Comparison of ENCODE assay signal across 8 cellular contexts in genomic region chr2:84631047-84631446, GRCh38.
DNase-seq lines count a peak whose midpoint lies in the region; ATAC-seq, FAIRE-seq and TF ChIP-seq lines count a peak whose summit lies in the region.

No MANE protein-coding gene starts in this region.

- H3K27ac Mint-ChIP-seq in neural progenitor cell: no peak overlapping the region

- peak; percentile 0 for DNase-seq in NCI-H146 (lab: John Stamatoyannopoulos, UW)
- no peak for DNase-seq in NCI-H146 treated with DMSO at 0.1 percent for 48 hours (lab: John Stamatoyannopoulos, UW; ENCODE audit: unreplicated experiment)
- peak; percentile 7 to 51 for DNase-seq in HAP-1 (ENCODE audit: low spot score in 2 of 2)
- peak; percentile 63 for DNase-seq in PC-3
- DNase-seq in endothelial cell of umbilical vein (ENCODE audit: low read depth, low spot score): peak; percentile 30
- DNase-seq in neural progenitor cell (ENCODE audit: low spot score): peak; percentile 38
- DNase-seq in OCI-M2 (lab: John Stamatoyannopoulos, UW; ENCODE audit: unreplicated experiment): no peak

- H3K4me1 ChIP-seq in HAP-1 (no peaks in the 10 kb centered on the region), PC-3 (ENCODE audit: insufficient read depth, low read length) (no peaks in the 10 kb centered on the region), endothelial cell of umbilical vein (ENCODE audit: control insufficient read depth, extremely low read depth, insufficient read depth, low read length) (no peaks in the 10 kb centered on the region), neural progenitor cell (no peaks in the 10 kb centered on the region)

- no peaks in the 10 kb centered on the region for H3K9me2 ChIP-seq in PC-3 (replicated peaks; ENCODE audit: low read length)

- H3K4me2 ChIP-seq in PC-3 (ENCODE audit: low read length) (peak overlapping the region; percentile 51; the same call in 1 of the 2 replicates), endothelial cell of umbilical vein (ENCODE audit: insufficient read depth, low read length) (no peak overlapping the region), neural progenitor cell (no peak overlapping the region)

- in situ Hi-C loops in HAP-1 (cut with MboI; ENCODE audit: low sequenced_read_pairs): no loop called here

- peak; percentile 81 for ATAC-seq in PC-3
- no peak for ATAC-seq in GM18520 (IDR thresholded peaks at IDR 0.05; ENCODE audit: unreplicated experiment)

- intact Hi-C loops in PC-3 (cut with micrococcal nuclease): loop anchor here (1.0 to 5.0 kb wide), 4 partner anchors 136 to 609 kb away; no protein-coding TSS in a partner anchor
- intact Hi-C loops in endothelial cell of umbilical vein (cut with micrococcal nuclease): loop anchor here (1.0 to 5.0 kb wide), 3 partner anchors 136 to 316 kb away; no protein-coding TSS in a partner anchor

- no peaks in the 10 kb centered on the region for H3K79me2 ChIP-seq in PC-3 (ENCODE audit: low read length)
- H3K79me2 ChIP-seq in endothelial cell of umbilical vein (ENCODE audit: control insufficient read depth, insufficient read depth, low read length): no peaks in the 10 kb centered on the region
- no peaks in the 10 kb centered on the region for H3K79me2 ChIP-seq in neural progenitor cell (ENCODE audit: low read depth)

- dilution Hi-C loops in endothelial cell of umbilical vein (cut with MboI; ENCODE audit: extremely low pct_ligation_motif_present, low sequenced_read_pairs): no loop called here

- no peaks in the 10 kb centered on the region for H3K36me3 Mint-ChIP-seq in neural progenitor cell

- H3K9ac ChIP-seq in PC-3 (ENCODE audit: low read length): no peak overlapping the region
- H3K9ac ChIP-seq in endothelial cell of umbilical vein (replicated peaks; ENCODE audit: extremely low read depth, insufficient read depth, low read length): no peak overlapping the region
- H3K9ac ChIP-seq in neural progenitor cell: no peak overlapping the region

- no peaks in the 10 kb centered on the region for H3K9me3 Mint-ChIP-seq in neural progenitor cell

- H3K4me3 ChIP-seq in HAP-1 (no peak overlapping the region), PC-3 (ENCODE audit: low read length) (no peak overlapping the region), endothelial cell of umbilical vein (replicated peaks in 1 of 3; ENCODE audit: insufficient read depth in 1 of 3, low read depth in 1 of 3, low read length in 3 of 3) (no peak overlapping the region), neural progenitor cell (no peak overlapping the region)

- H3K27ac ChIP-seq in PC-3 (ENCODE audit: low read length) (no peak overlapping the region), endothelial cell of umbilical vein (ENCODE audit: insufficient read depth, low read depth, low read length) (no peak overlapping the region), neural progenitor cell (no peak overlapping the region)

- FAIRE-seq in endothelial cell of umbilical vein (lab: Jason Lieb, UNC): peak; percentile 44

- H3F3A ChIP-seq in PC-3 (ENCODE audit: low read length, unreplicated experiment): no peaks in the 10 kb centered on the region
- no peaks in the 10 kb centered on the region for H3F3A ChIP-seq in neural progenitor cell (ENCODE audit: low read depth)

- H3K27me3 Mint-ChIP-seq in neural progenitor cell (ENCODE audit: insufficient read depth, low read depth): peaks cover 2% of the 10 kb centered on the region

- no TSS peak for BruUV-seq in PC-3 (replicated peaks; lab: Mats Ljungman, UMichigan)
- BruUV-seq in endothelial cell of umbilical vein (replicated peaks; lab: Mats Ljungman, UMichigan): no TSS peak

- H2AFZ ChIP-seq in PC-3 (ENCODE audit: low read length) (0 out of 2 replicates have a peak overlapping the region, but pooled peaks have one; percentile 32), endothelial cell of umbilical vein (ENCODE audit: low read depth, low read length) (no peak overlapping the region), neural progenitor cell (replicated peaks) (no peak overlapping the region)

- peak; percentile 78 for TF ChIP-seq CTCF in PC-3 (conservative IDR thresholded peaks at IDR 0.05; ENCODE audit: low read depth, low read length)
- peak; percentile 39 to 49 for TF ChIP-seq CTCF in endothelial cell of umbilical vein (IDR thresholded peaks at IDR 0.05; ENCODE audit: extremely low read depth in 1 of 2, insufficient read depth in 1 of 2, low read depth in 1 of 2, low read length in 2 of 2)
- TF ChIP-seq CTCF in neural progenitor cell (IDR thresholded peaks at IDR 0.05): peak; percentile 72

- TF ChIP-seq POLR2A in endothelial cell of umbilical vein (IDR thresholded peaks at IDR 0.05; ENCODE audit: low read depth, low read length): no peak

- POLR2A ChIA-PET in PC-3 (lab: Charles Lee; ENCODE audit: unreplicated experiment) (no interaction called here), endothelial cell of umbilical vein (lab: Charles Lee) (no interaction called here)

- H3K27me3 ChIP-seq in HAP-1 (ENCODE audit: low read depth) (0 out of 2 replicates have a peak, but pooled peaks cover 5% of the 10 kb centered on the region), PC-3 (ENCODE audit: low read length) (peaks cover 38% of the 10 kb centered on the region), endothelial cell of umbilical vein (ENCODE audit: control insufficient read depth in 2 of 2, insufficient read depth in 2 of 2, low read length in 2 of 2) (peaks cover 2 to 6% of the 10 kb centered on the region in 2 experiments), neural progenitor cell (peaks cover 9% of the 10 kb centered on the region)

- no peaks in the 10 kb centered on the region for H3K9me1 ChIP-seq in endothelial cell of umbilical vein (replicated peaks; ENCODE audit: control insufficient read depth, extremely low read depth, insufficient read depth, low read length)

- H3K9me3 ChIP-seq in HAP-1 (no peaks in the 10 kb centered on the region), PC-3 (ENCODE audit: low read length) (no peaks in the 10 kb centered on the region), endothelial cell of umbilical vein (replicated peaks; ENCODE audit: control insufficient read depth, insufficient read depth, low read length) (no peaks in the 10 kb centered on the region), neural progenitor cell (ENCODE audit: low read depth) (no peaks in the 10 kb centered on the region)

- CTCF ChIA-PET in PC-3 (lab: Charles Lee) (no interaction called here), endothelial cell of umbilical vein (lab: Charles Lee) (interaction anchor here (0.7 to 1.9 kb wide), 7 partner anchors 9 to 1435 kb away, joined by 3 to 7 read pairs (median 5); no protein-coding TSS in a partner anchor)

- H3K36me3 ChIP-seq in HAP-1 (replicated peaks) (no peaks in the 10 kb centered on the region), PC-3 (ENCODE audit: low read depth, low read length) (no peaks in the 10 kb centered on the region), endothelial cell of umbilical vein (ENCODE audit: control insufficient read depth in 2 of 2, extremely low read depth in 1 of 2, insufficient read depth in 2 of 2, low read length in 2 of 2) (no peaks in the 10 kb centered on the region), neural progenitor cell (no peaks in the 10 kb centered on the region)

- H4K20me1 ChIP-seq in PC-3 (ENCODE audit: low read length): no peaks in the 10 kb centered on the region
- H4K20me1 ChIP-seq in endothelial cell of umbilical vein (replicated peaks; ENCODE audit: control insufficient read depth, extremely low read depth, insufficient read depth, low read length): no peaks in the 10 kb centered on the region
- H4K20me1 ChIP-seq in neural progenitor cell (ENCODE audit: low read depth): no peaks in the 10 kb centered on the region

- no peak overlapping the region for H3K4me3 Mint-ChIP-seq in neural progenitor cell

- H3K4me1 Mint-ChIP-seq in neural progenitor cell: peaks cover 2% of the 10 kb centered on the region

TF ChIP-seq in endothelial cell of umbilical vein, 7 proteins besides CTCF, POLR2A, EP300 and RAD21:
- no peak for TF ChIP-seq EZH2 (IDR thresholded peaks at IDR 0.05; ENCODE audit: borderline replicate concordance, low read depth, low read length, severe bottlenecking)
- no peak for TF ChIP-seq FOS (IDR thresholded peaks at IDR 0.05; ENCODE audit: borderline replicate concordance, insufficient read depth, low read length)
- no peak for TF ChIP-seq MAX (IDR thresholded peaks at IDR 0.05; ENCODE audit: insufficient read depth, insufficient read length)
- TF ChIP-seq JUN (IDR thresholded peaks at IDR 0.05; ENCODE audit: borderline replicate concordance, insufficient read depth, insufficient read length, low read depth): no peak
- no peak for TF ChIP-seq MYC (IDR thresholded peaks at IDR 0.05; ENCODE audit: low read depth, low read length)
- no peak for TF ChIP-seq POLR2AphosphoS5 (IDR thresholded peaks at IDR 0.05; ENCODE audit: insufficient read depth, low read depth, low read length)
- TF ChIP-seq GATA2 (IDR thresholded peaks at IDR 0.05; ENCODE audit: insufficient read depth, insufficient read length, low read depth, low read length): no peak

Comparison
In these comparisons a context has a peak if more than half of its experiments do, and no peak if none do; other contexts are left out.
1. DNase-seq: peak in NCI-H146 (single experiment), HAP-1 (2 of 2), PC-3 (single experiment), endothelial cell of umbilical vein (single experiment) and neural progenitor cell (single experiment); none in NCI-H146 treated with DMSO at 0.1 percent for 48 hours (single experiment) and OCI-M2 (single experiment).
2. Peak in every context shown above with its lines, with median percentiles within 50 percentile points of each other: CTCF ChIP-seq.